ENCODE assay signal across 21 cellular contexts in the genomic region with DNA sequence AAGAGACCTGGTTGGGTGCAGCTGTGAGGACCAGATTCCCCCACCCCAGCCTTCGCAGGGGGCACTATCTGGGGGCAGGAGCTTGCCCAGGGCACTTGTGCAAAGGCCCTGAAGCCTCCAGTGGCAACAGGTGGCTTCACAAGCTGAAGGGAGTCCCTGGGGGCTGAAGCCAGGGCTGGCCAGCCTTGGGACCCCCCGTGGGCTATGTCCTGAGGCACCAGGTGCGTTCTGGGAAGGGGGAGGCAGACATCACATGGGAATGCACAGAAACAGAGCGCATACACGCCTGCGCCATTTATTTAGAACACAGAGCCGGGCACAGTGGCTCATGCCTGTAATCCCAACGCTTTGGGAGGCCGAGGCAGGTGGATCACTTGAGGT. TPM values are rescaled to one million over a fixed set of nuclear protein-coding genes. Genes with fewer than 3 reads are reported as not detected.
DNase-seq lines count a peak whose midpoint lies in the region; ATAC-seq, FAIRE-seq and TF ChIP-seq lines count a peak whose summit lies in the region.
"Had no signal": no experiment of that assay in that cellular context is flagged by ENCODE, and none has a peak within 500 bp of the region (broad histone marks: within the 10 kb centered on the region; RNA-seq: fewer than 3 reads in every experiment).

No MANE protein-coding gene starts in this region.

- H3K56ac ChIP-seq in mesendoderm (ENCODE audit: low read length) = no peak overlapping the region

- no peaks in the 10 kb centered on the region for H3K9me3 ChIP-seq in HEK293 (ENCODE audit: control insufficient read depth, insufficient read depth, low read depth, low read length)
- no peaks in the 10 kb centered on the region for H3K9me3 ChIP-seq in hepatocyte (ENCODE audit: low read depth)
- H3K9me3 ChIP-seq in kidney (ENCODE audit: control insufficient read depth in 1 of 2, low read length in 2 of 2) = no peaks in the 10 kb centered on the region
- H3K9me3 ChIP-seq: transverse colon had no signal

- 91% methylated on average over 9 of the region's 9 CpGs for WGBS in hepatocyte (ENCODE audit: low lambda C conversion rate, missing lambda C conversion rate)
- no CpG with 5 or more reads among the region's 9 CpGs for WGBS in mesendoderm (ENCODE audit: extremely low coverage, insufficient coverage, low lambda C conversion rate)

- POLR2A ChIA-PET in HEK293 (lab: Yijun Ruan, JAX) (interaction anchor here (0.6 to 1.9 kb wide), 2 partner anchors 12 to 37 kb away, joined by 4 to 7 read pairs; no protein-coding TSS in a partner anchor), RWPE1 (lab: Yijun Ruan, JAX; ENCODE audit: low non-redundant PET) (no interaction called here)

- H3K4me2 ChIP-seq in hepatocyte = peak overlapping the region; percentile 95
- H3K4me2 ChIP-seq in mesendoderm (ENCODE audit: low read length) = no peak overlapping the region

- no peak overlapping the region for H3K23ac ChIP-seq in mesendoderm (ENCODE audit: low read length)

- intact Hi-C loops in left ventricle myocardium superior (cut with micrococcal nuclease) = no loop called here
- intact Hi-C loops in cardiac septum (cut with DNase I) = no loop called here
- intact Hi-C loops in kidney (cut with DNase I) = no loop called here

- H3K9ac ChIP-seq in mesendoderm (ENCODE audit: low read length) = no peak overlapping the region
- H3K9ac ChIP-seq in kidney (ENCODE audit: low read length in 2 of 2) = no peak overlapping the region

- H2AK5ac ChIP-seq in mesendoderm (ENCODE audit: low read length) = no peak overlapping the region

- H3K4ac ChIP-seq in mesendoderm (ENCODE audit: low read depth, low read length) = no peak overlapping the region

- no peaks in the 10 kb centered on the region for H3K9me2 ChIP-seq in hepatocyte (replicated peaks; ENCODE audit: insufficient read depth)

- no peak overlapping the region for H2BK15ac ChIP-seq in mesendoderm (replicated peaks; ENCODE audit: low read depth)

- CTCF ChIA-PET in HEK293 (lab: Yijun Ruan, JAX) (interaction anchor here (0.6 to 2.7 kb wide), 9 partner anchors 12 to 279 kb away, joined by 3 to 17 read pairs (median 4); no protein-coding TSS in a partner anchor), RWPE1 (lab: Yijun Ruan, JAX) (interaction anchor here (0.6 to 1.7 kb wide), 3 partner anchors 12 to 141 kb away, joined by 3 to 6 read pairs (median 3); no protein-coding TSS in a partner anchor)

- no peak overlapping the region for H4K5ac ChIP-seq in mesendoderm (ENCODE audit: low read length)

- H3K79me2 ChIP-seq in hepatocyte = no peaks in the 10 kb centered on the region
- no peaks in the 10 kb centered on the region for H3K79me2 ChIP-seq in mesendoderm (ENCODE audit: control insufficient read depth, insufficient read depth, low read length)

- no peak for FAIRE-seq in kidney (lab: Jason Lieb, UNC)
- FAIRE-seq: TTC549 had no signal

- no peak for ATAC-seq in left ventricle myocardium superior
- ATAC-seq: activated CD4-positive, alpha-beta T cell treated with anti-CD3 and anti-CD28 coated beads for 36 hours; left cardiac atrium had no signal

- no peaks in the 10 kb centered on the region for H4K20me1 ChIP-seq in hepatocyte (ENCODE audit: insufficient read depth, poor library complexity, severe bottlenecking)

- DNase-seq in left ventricle myocardium superior (peak; percentile 20), cardiac septum (ENCODE audit: low spot score) (no peak), RWPE1 (ENCODE audit: low spot score) (no peak), hepatocyte (ENCODE audit: low spot score) (no peak), mesendoderm (no peak), NCI-H774 (lab: John Stamatoyannopoulos, UW) (no peak), kidney (no peak)
- DNase-seq: activated CD4-positive, alpha-beta T cell treated with anti-CD3 and anti-CD28 coated beads for 36 hours; activated CD8-positive, alpha-beta memory T cell treated with anti-CD3 and anti-CD28 coated beads, Interleukin-2, amount 50 U/mL, for 48 hours; activated effector memory CD4-positive, alpha-beta T cell treated with anti-CD3 and anti-CD28 coated beads, Interleukin-2, amount 50 U/mL, for 16 hours; caudate nucleus; CD8-positive, alpha-beta memory T cell; dermis blood vessel endothelial cell; DMS53; left cardiac atrium; mesenchymal stem cell; RPMI8226; stimulated activated CD4-positive, alpha-beta T cell treated with anti-CD3 and anti-CD28 coated beads, Interleukin-4, amount 100 ng/mL, for 4 hours; transverse colon had no signal

- no peak overlapping the region for H2BK5ac ChIP-seq in mesendoderm (ENCODE audit: low read length)

- H3K36me3 ChIP-seq in HEK293 (ENCODE audit: control insufficient read depth in 2 of 2, insufficient read depth in 1 of 2, low read length in 2 of 2) (peaks cover 0 to 39% of the 10 kb centered on the region in 2 experiments; a peak in 1 of 3 replicates), hepatocyte (replicated peaks; ENCODE audit: insufficient read depth, low read depth) (no peaks in the 10 kb centered on the region), mesendoderm (ENCODE audit: control insufficient read depth, insufficient read depth, low read length) (peaks cover 7% of the 10 kb centered on the region), kidney (ENCODE audit: control insufficient read depth in 1 of 2, insufficient read depth in 2 of 2, low read length in 2 of 2) (peaks cover 6 to 11% of the 10 kb centered on the region in 2 donors)

- H3K18ac ChIP-seq in mesendoderm (ENCODE audit: low read length) = no peak overlapping the region

- H3K27me3 ChIP-seq in hepatocyte (no peaks in the 10 kb centered on the region), mesendoderm (ENCODE audit: insufficient read depth, low read length, poor library complexity) (no peaks in the 10 kb centered on the region)
- H3K27me3 ChIP-seq: transverse colon had no signal

- H3K4me1 ChIP-seq in HEK293 (ENCODE audit: control insufficient read depth, insufficient read depth, low read length) = no peaks in the 10 kb centered on the region
- peaks cover 5% of the 10 kb centered on the region for H3K4me1 ChIP-seq in hepatocyte (ENCODE audit: insufficient read depth)
- no peaks in the 10 kb centered on the region for H3K4me1 ChIP-seq in mesendoderm (ENCODE audit: control insufficient read depth, low read depth, low read length)
- H3K4me1 ChIP-seq in kidney (ENCODE audit: control insufficient read depth in 1 of 2, insufficient read depth in 1 of 2, low read depth in 1 of 2, low read length in 2 of 2) = peaks cover 0 to 8% of the 10 kb centered on the region in 2 donors

- no peak overlapping the region for H3K4me3 ChIP-seq in HEK293 (ENCODE audit: low read depth, low read length)
- no peak overlapping the region for H3K4me3 ChIP-seq in hepatocyte
- no peak overlapping the region for H3K4me3 ChIP-seq in mesendoderm (ENCODE audit: low read length)
- no peak overlapping the region for H3K4me3 ChIP-seq in kidney (ENCODE audit: low read length in 2 of 2)

- H3K79me1 ChIP-seq in mesendoderm (ENCODE audit: low read length) = no peaks in the 10 kb centered on the region

- no peak overlapping the region for H2AFZ ChIP-seq in hepatocyte

- no peak overlapping the region for H2BK120ac ChIP-seq in mesendoderm (ENCODE audit: low read depth, low read length)

- H3K27ac ChIP-seq in HEK293 (ENCODE audit: extremely low read depth, low read depth, low read length) (no peak overlapping the region), RWPE1 (peak overlapping the region; percentile 93), hepatocyte (no peak overlapping the region), mesendoderm (ENCODE audit: low read depth, low read length) (no peak overlapping the region), kidney (ENCODE audit: low read depth in 2 of 2, low read length in 2 of 2) (no peak overlapping the region)

- TF ChIP-seq CTCF in HEK293 (tag by site-specific recombination; IDR thresholded peaks at IDR 0.05) (no peak), RWPE1 (conservative IDR thresholded peaks at IDR 0.05; ENCODE audit: low read depth) (no peak), hepatocyte (IDR thresholded peaks at IDR 0.05; ENCODE audit: poor library complexity) (no peak), kidney (IDR thresholded peaks at IDR 0.05; ENCODE audit: borderline replicate concordance, extremely low read depth, insufficient read depth) (no peak)

- H4K8ac ChIP-seq in mesendoderm (ENCODE audit: low read depth, low read length) = no peak overlapping the region

RNA-seq across cellular contexts. Expression of gene ATP8B3, which starts 1.8 kb away (rescaled TPM):
- 0.89 TPM for total RNA-seq in left ventricle myocardium superior
- total RNA-seq in cardiac septum = 0.78 TPM
- total RNA-seq in hepatocyte = 1.4 and 1.7 TPM in 2 replicates
- polyA plus RNA-seq in hepatocyte = 2.4 and 3.1 TPM in 2 replicates
- 0.20 TPM for polyA plus RNA-seq in mesendoderm (2013, experiment 1 of 2)
- polyA plus RNA-seq in mesendoderm (2013, experiment 2 of 2) = 0.20 TPM
- 3.6 TPM for total RNA-seq in kidney
- 0.24 TPM for polyA plus RNA-seq in kidney (ENCODE audit: insufficient read depth, low read depth, low replicate concordance)

RNA-seq across cellular contexts. Expression of gene REXO1, which starts 34.5 kb away (rescaled TPM):
- 16.0 TPM for total RNA-seq in left ventricle myocardium superior
- 16.7 TPM for total RNA-seq in cardiac septum
- 13.2 and 13.4 TPM in 2 replicates for total RNA-seq in hepatocyte
- polyA plus RNA-seq in hepatocyte = 22.8 and 26.2 TPM in 2 replicates
- 28.3 TPM for polyA plus RNA-seq in mesendoderm (2013, experiment 1 of 2)
- polyA plus RNA-seq in mesendoderm (2013, experiment 2 of 2) = 27.2 TPM
- 36.8 TPM for total RNA-seq in kidney
- polyA plus RNA-seq in kidney (ENCODE audit: insufficient read depth, low read depth, low replicate concordance) = 12.1 TPM

RNA-seq across cellular contexts. Expression of gene KLF16, which starts 49.6 kb away (rescaled TPM):
- total RNA-seq in left ventricle myocardium superior = 9.8 TPM
- 14.1 TPM for total RNA-seq in cardiac septum
- total RNA-seq in hepatocyte = 3.4 and 6.4 TPM in 2 replicates
- 14.3 and 16.0 TPM in 2 replicates for polyA plus RNA-seq in hepatocyte
- polyA plus RNA-seq in mesendoderm (2013, experiment 1 of 2) = 32.7 TPM
- 33.5 TPM for polyA plus RNA-seq in mesendoderm (2013, experiment 2 of 2)
- 22.2 TPM for total RNA-seq in kidney
- polyA plus RNA-seq in kidney (ENCODE audit: insufficient read depth, low read depth, low replicate concordance) = 10.4 TPM
